12 cellular contexts compared by ENCODE assay signal in the genomic region with DNA sequence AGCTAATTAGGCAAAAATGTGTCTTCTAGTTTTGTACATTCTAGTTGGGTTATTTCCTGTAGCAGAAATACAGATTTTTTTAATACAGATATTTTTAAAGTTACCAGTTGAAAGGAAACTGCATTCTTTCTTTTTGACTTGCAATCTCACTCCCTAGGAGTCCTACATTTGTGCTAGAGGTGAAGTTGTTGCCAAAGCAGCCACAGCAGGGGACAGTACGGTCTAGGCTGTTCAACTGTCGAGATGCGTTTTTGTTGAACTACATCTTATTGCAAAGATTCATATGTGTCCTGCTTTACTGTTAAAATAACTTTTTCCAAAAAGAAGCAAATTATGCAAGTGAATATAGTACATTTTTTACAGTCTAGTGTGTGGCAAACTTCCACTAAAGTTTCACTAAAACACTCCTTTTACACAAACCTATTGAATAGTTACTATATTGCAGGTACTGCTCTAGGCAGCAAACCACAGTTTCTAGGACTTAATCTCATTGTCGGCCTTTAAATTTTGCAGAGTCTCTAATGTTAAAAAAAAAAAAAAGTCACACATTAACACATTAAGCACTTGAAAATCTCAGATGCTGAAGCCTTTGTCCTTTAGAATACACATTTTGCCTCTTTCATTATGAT. TPM values are rescaled to one million over a fixed set of nuclear protein-coding genes. Genes with fewer than 3 reads are reported as not detected.
DNase-seq lines count a peak whose midpoint lies in the region; ATAC-seq and TF ChIP-seq lines count a peak whose summit lies in the region.
"Had no signal": no experiment of that assay in that cellular context is flagged by ENCODE, and none has a peak within 500 bp of the region (broad histone marks: within the 10 kb centered on the region; RNA-seq: fewer than 3 reads in every experiment).

No MANE protein-coding gene starts in this region.

- no peak for TF ChIP-seq CTCF in OCI-LY3 (IDR thresholded peaks at IDR 0.05; ENCODE audit: low read depth, low read length)
- TF ChIP-seq CTCF in GM10248 (IDR thresholded peaks at IDR 0.05; ENCODE audit: control extremely low read depth, extremely low read depth, low read depth, missing control alignments): no peak

- H3K27me3 ChIP-seq in CD8-positive, alpha-beta memory T cell (ENCODE audit: insufficient read depth, low read length, poor library complexity, severe bottlenecking): no peaks in the 10 kb centered on the region
- no peaks in the 10 kb centered on the region for H3K27me3 ChIP-seq in OCI-LY3 (ENCODE audit: low read depth, low read length)

- H3K27me3 Mint-ChIP-seq in CD8-positive, alpha-beta memory T cell: no peaks in the 10 kb centered on the region

- H3K4me1 Mint-ChIP-seq in CD8-positive, alpha-beta memory T cell: peaks cover 19 to 25% (median 23%) of the 10 kb centered on the region in 3 donors

- POLR2A ChIA-PET in CD8-positive, alpha-beta memory T cell (lab: Charles Lee): no interaction called here
- POLR2A ChIA-PET in GM10248 (lab: Yijun Ruan, JAX): no interaction called here

- H4K20me1 ChIP-seq in OCI-LY3 (ENCODE audit: insufficient read depth, low read length): no peaks in the 10 kb centered on the region

- no peak overlapping the region for H3K4me3 ChIP-seq in CD8-positive, alpha-beta memory T cell (ENCODE audit: low read length)
- H3K4me3 ChIP-seq in OCI-LY3 (ENCODE audit: low read length): peak overlapping the region; percentile 59
- H3K4me3 ChIP-seq: gastroesophageal sphincter had no signal

- no peaks in the 10 kb centered on the region for H3K9me3 ChIP-seq in CD8-positive, alpha-beta memory T cell (ENCODE audit: low read length)
- no peaks in the 10 kb centered on the region for H3K9me3 ChIP-seq in OCI-LY3 (ENCODE audit: insufficient read depth, low read length)

- H2AFZ ChIP-seq in OCI-LY3 (ENCODE audit: low read depth, low read length): peak overlapping the region; percentile 97

- H3K4me3 Mint-ChIP-seq in CD8-positive, alpha-beta memory T cell: peak overlapping the region in 6 of 7 donors; percentile 58 to 73 (median 65)

- H3K4me2 ChIP-seq in OCI-LY3 (ENCODE audit: low read length): peak overlapping the region; percentile 90

- no peak for DNase-seq in CD8-positive, alpha-beta memory T cell
- DNase-seq in GM10248 (ENCODE audit: extremely low spot score): no peak
- no peak for DNase-seq in NCI-H2227 treated with DMSO at 0.1 percent for 48 hours (lab: John Stamatoyannopoulos, UW)
- DNase-seq in DMS153 (lab: John Stamatoyannopoulos, UW): no peak
- DNase-seq: small intestine had no signal

- peaks cover 11% of the 10 kb centered on the region for H3K4me1 ChIP-seq in CD8-positive, alpha-beta memory T cell (ENCODE audit: insufficient read depth, low read length)
- H3K4me1 ChIP-seq in OCI-LY3 (ENCODE audit: low read length): peaks cover 20% of the 10 kb centered on the region
- H3K4me1 ChIP-seq: gastroesophageal sphincter had no signal

- H3K9me3 Mint-ChIP-seq in CD8-positive, alpha-beta memory T cell: peaks cover 0 to 6% (median 5%) of the 10 kb centered on the region in 5 donors

- H3K9ac ChIP-seq in OCI-LY3 (ENCODE audit: low read length): peak overlapping the region; percentile 28; the same call in 1 of the 2 replicates

- H3K27ac ChIP-seq in CD8-positive, alpha-beta memory T cell (ENCODE audit: low read depth, low read length): peak overlapping the region; percentile 11
- peak overlapping the region; percentile 25; the same call in 1 of the 2 replicates for H3K27ac ChIP-seq in OCI-LY3 (ENCODE audit: low read length)
- H3K27ac ChIP-seq: C4-2B, gastroesophageal sphincter had no signal

- ATAC-seq in GM19438 (IDR thresholded peaks at IDR 0.05; ENCODE audit: low read depth, unreplicated experiment) (peak; percentile 49), HG03045 (IDR thresholded peaks at IDR 0.05; ENCODE audit: unreplicated experiment) (peak; percentile 32)
- ATAC-seq in activated CD4-positive, CD25-positive, alpha-beta regulatory T cell treated with anti-CD3 and anti-CD28 coated beads, Interleukin-2, amount 50 U/mL, for 24 hours: no peak
- ATAC-seq: gastroesophageal sphincter, HepG2 had no signal

- no peaks in the 10 kb centered on the region for H3K79me2 ChIP-seq in OCI-LY3 (ENCODE audit: low read length)

- peaks cover 2 to 9% (median 2%) of the 10 kb centered on the region in 3 donors for H3K36me3 Mint-ChIP-seq in CD8-positive, alpha-beta memory T cell

- no peaks in the 10 kb centered on the region for H3K36me3 ChIP-seq in CD8-positive, alpha-beta memory T cell (ENCODE audit: insufficient read depth, low read length)
- H3K36me3 ChIP-seq in OCI-LY3 (replicated peaks; ENCODE audit: low read depth, low read length): no peaks in the 10 kb centered on the region

- CTCF ChIA-PET in CD8-positive, alpha-beta memory T cell (lab: Charles Lee): interaction anchor here (1.0 to 1.3 kb wide), 3 partner anchors 12 to 30 kb away, joined by 3 to 4 read pairs (median 4); a partner anchor contains a TSS
- CTCF ChIA-PET in GM10248 (lab: Yijun Ruan, JAX): interaction anchor here (1.0 to 3.4 kb wide), 4 partner anchors 12 to 412 kb away, joined by 3 to 12 read pairs (median 4); a partner anchor contains a TSS

- H3K27ac Mint-ChIP-seq in CD8-positive, alpha-beta memory T cell: peak overlapping the region; percentile 59 to 91 (median 84)

RNA-seq across cellular contexts. Expression of a gene that starts 30.2 kb away (rescaled TPM):
- under 1 TPM; 0.61 to 0.64 TPM for total RNA-seq in CD8-positive, alpha-beta memory T cell
- polyA plus RNA-seq in CD8-positive, alpha-beta memory T cell: 0.09 TPM

RNA-seq across cellular contexts. Expression of a gene that starts 34.6 kb away (rescaled TPM):
- 10 to 100 TPM; 30.3 to 32.3 TPM for total RNA-seq in CD8-positive, alpha-beta memory T cell
- 19.2 TPM for polyA plus RNA-seq in CD8-positive, alpha-beta memory T cell

Comparison
In these comparisons a context has a peak if more than half of its experiments do, and no peak if none do; other contexts are left out.
1. ATAC-seq: peak in GM19438 (single experiment) and HG03045 (single experiment); none in activated CD4-positive, CD25-positive, alpha-beta regulatory T cell treated with anti-CD3 and anti-CD28 coated beads, Interleukin-2, amount 50 U/mL, for 24 hours (0 of 2).